In the genomic region with DNA sequence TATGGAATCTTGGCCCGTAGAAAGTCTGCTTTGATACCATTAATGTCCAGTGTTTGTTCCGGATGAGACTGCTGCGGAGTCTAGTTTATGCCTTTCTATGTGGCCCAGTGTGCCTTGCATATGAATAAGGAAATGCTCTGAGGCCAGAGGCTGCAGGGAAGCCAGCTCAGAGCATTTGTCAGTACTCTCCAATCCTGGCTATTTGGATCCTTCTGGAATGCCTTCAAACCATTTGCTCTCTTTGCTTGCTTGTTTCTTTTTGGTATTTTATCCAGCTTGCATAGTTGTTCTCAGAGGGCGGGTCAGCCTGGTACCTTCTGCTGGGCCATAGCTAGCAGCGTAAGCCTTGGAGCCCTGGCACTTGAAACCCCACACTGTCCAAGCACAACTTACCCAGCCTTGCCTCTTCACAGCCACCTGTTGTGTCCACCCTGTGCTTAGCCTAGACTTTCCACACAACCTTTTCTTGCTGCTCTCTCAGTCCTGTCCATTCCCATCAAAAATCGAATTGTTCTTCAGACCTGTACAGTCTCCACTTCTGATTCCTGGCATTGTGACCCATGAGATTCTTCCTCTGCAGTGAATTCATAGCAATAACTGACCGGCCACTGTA, we compare ENCODE assay signal across 15 cellular contexts. TPM values are rescaled to one million over a fixed set of nuclear protein-coding genes. Genes with fewer than 3 reads are reported as not detected.
DNase-seq lines count a peak whose midpoint lies in the region; TF ChIP-seq lines count a peak whose summit lies in the region.
"Had no signal": no experiment of that assay in that cellular context is flagged by ENCODE, and none has a peak within 500 bp of the region (broad histone marks: within the 10 kb centered on the region; RNA-seq: fewer than 3 reads in every experiment).

No MANE protein-coding gene starts in this region.

- H3K4me1 Mint-ChIP-seq in nephron progenitor cell (peaks cover 18% of the 10 kb centered on the region), Caco-2 (ENCODE audit: low read depth, unreplicated experiment) (peaks cover 17% of the 10 kb centered on the region)

- H3K9me3 ChIP-seq in Caco-2 = no peaks in the 10 kb centered on the region

- peak overlapping the region; percentile 7; the same call in 1 of the 2 replicates for H3K27ac ChIP-seq in C4-2B
- H3K27ac ChIP-seq in VCaP = peak overlapping the region; percentile 80
- H3K27ac ChIP-seq: BLaER1 treated with 17β-estradiol and CSF1 and Interleukin-3, amounts not matched to agents 10 nM and 100 nM had no signal

- H3K27me3 ChIP-seq in Caco-2 (replicated peaks; ENCODE audit: control insufficient read depth, insufficient read depth, low read length) = no peaks in the 10 kb centered on the region
- H3K27me3 ChIP-seq: BLaER1 treated with 17β-estradiol and CSF1 and Interleukin-3, amounts not matched to agents 10 nM and 100 nM had no signal

- H3K4me1 ChIP-seq in Caco-2 = peaks cover 4% of the 10 kb centered on the region; the same call in 1 of the 2 replicates

- no TSS peak for BruUV-seq in Caco-2 (replicated peaks; lab: Mats Ljungman, UMichigan)

- H3K36me3 Mint-ChIP-seq in nephron progenitor cell (ENCODE audit: low read depth) (peaks cover 91% of the 10 kb centered on the region), Caco-2 (ENCODE audit: insufficient read depth, unreplicated experiment) (peaks cover 76% of the 10 kb centered on the region)

- peaks cover 2% of the 10 kb centered on the region for H3K36me3 ChIP-seq in Caco-2 (ENCODE audit: control insufficient read depth, insufficient read depth, low read length)

- H3K4me3 ChIP-seq in Caco-2 (ENCODE audit: low read depth, low read length) = no peak overlapping the region
- H3K4me3 ChIP-seq: BLaER1 treated with 17β-estradiol and CSF1 and Interleukin-3, amounts not matched to agents 10 nM and 100 nM; K562 had no signal

- H3K27me3 Mint-ChIP-seq in nephron progenitor cell (ENCODE audit: low read depth, poor library complexity) (no peaks in the 10 kb centered on the region), Caco-2 (ENCODE audit: insufficient read depth, unreplicated experiment) (no peaks in the 10 kb centered on the region)

- TF ChIP-seq CTCF in C4-2B (conservative IDR thresholded peaks at IDR 0.05) = no peak
- TF ChIP-seq CTCF in VCaP (conservative IDR thresholded peaks at IDR 0.05) = no peak
- TF ChIP-seq CTCF in nephron progenitor cell (IDR thresholded peaks at IDR 0.05) = no peak
- no peak for TF ChIP-seq CTCF in Caco-2 (IDR thresholded peaks at IDR 0.05; ENCODE audit: insufficient read depth in 1 of 2, low read depth in 1 of 2, low read length in 1 of 2, severe bottlenecking in 1 of 2, unreplicated experiment in 1 of 2)

- H3K9me3 Mint-ChIP-seq in nephron progenitor cell = peaks cover 22% of the 10 kb centered on the region
- H3K9me3 Mint-ChIP-seq in Caco-2 (ENCODE audit: unreplicated experiment) = no peaks in the 10 kb centered on the region

- H3K4me3 Mint-ChIP-seq in nephron progenitor cell (no peak overlapping the region), Caco-2 (ENCODE audit: unreplicated experiment) (no peak overlapping the region)

- intact Hi-C loops in Caco-2 (cut with micrococcal nuclease; ENCODE audit: unreplicated experiment) = no loop called here

- POLR2A ChIA-PET in Caco-2 (lab: Charles Lee) = no interaction called here

- DNase-seq in ecto neural progenitor cell (ENCODE audit: low spot score) = peak; percentile 19
- no peak for DNase-seq in nephron progenitor cell
- no peak for DNase-seq in Caco-2
- DNase-seq in NCI-H82 (lab: John Stamatoyannopoulos, UW) = no peak
- no peak for DNase-seq in NCI-H446 treated with DMSO at 0.1 percent for 48 hours (lab: John Stamatoyannopoulos, UW)
- DNase-seq in NCI-H1930 (lab: John Stamatoyannopoulos, UW) = no peak
- DNase-seq: EL, NCI-H1436, NCI-H2081 treated with DMSO at 0.1 percent for 48 hours, NCI-H226, NCI-H69 had no signal

- H3K27ac Mint-ChIP-seq in nephron progenitor cell (peak overlapping the region; percentile 3), Caco-2 (ENCODE audit: unreplicated experiment) (no peak overlapping the region)

- CTCF ChIA-PET in Caco-2 (lab: Charles Lee) = interaction anchor here (0.8 kb wide), 1 partner anchor 21 kb away, joined by 4 read pairs; a partner anchor contains a TSS

RNA-seq across cellular contexts. Expression of a gene that starts 20.5 kb away (rescaled TPM):
- total RNA-seq in Caco-2 (2022) = 54.8 and 58.3 TPM in 2 replicates

RNA-seq across cellular contexts. Expression of a gene that starts 20.6 kb away (rescaled TPM):
- 49.4 and 52.8 TPM in 2 replicates for total RNA-seq in Caco-2 (2022)
